ENCODE assay signal across 8 cellular contexts in genomic region chrX:7110821-7111276, GRCh38. TPM values are rescaled to one million over a fixed set of nuclear protein-coding genes. Genes with fewer than 3 reads are reported as not detected.
DNase-seq lines count a peak whose midpoint lies in the region; ATAC-seq, FAIRE-seq and TF ChIP-seq lines count a peak whose summit lies in the region.

No MANE protein-coding gene starts in this region.

- H3K36me3 Mint-ChIP-seq in activated CD8-positive, alpha-beta T cell treated with anti-CD3 and anti-CD28 coated beads, Interleukin-2, amount 10 ng/mL, durations not matched to agents 7 days and 5 days (ENCODE audit: low read depth): peaks cover 19% of the 10 kb centered on the region
- peaks cover 3% of the 10 kb centered on the region for H3K36me3 Mint-ChIP-seq in activated T-cell treated with anti-CD3 and anti-CD28 coated beads, Interleukin-2, amount 50 U/mL, for 4 hours (ENCODE audit: insufficient read depth)

- intact Hi-C loops in gastrocnemius medialis (cut with DNase I; ENCODE audit: low total_unique reads): no loop called here
- intact Hi-C loops in kidney (cut with DNase I): no loop called here

- TF ChIP-seq POLR2A in gastrocnemius medialis (IDR thresholded peaks at IDR 0.05): no peak

- H3K27me3 ChIP-seq in DOHH2 (ENCODE audit: control insufficient read depth, low read length): no peaks in the 10 kb centered on the region
- H3K27me3 ChIP-seq in gastrocnemius medialis: no peaks in the 10 kb centered on the region

- no peak for DNase-seq in activated CD8-positive, alpha-beta T cell treated with anti-CD3 and anti-CD28 coated beads, Interleukin-2, amount 10 ng/mL, durations not matched to agents 7 days and 5 days
- DNase-seq in gastrocnemius medialis: no peak
- DNase-seq in COLO668 (lab: John Stamatoyannopoulos, UW; ENCODE audit: unreplicated experiment): no peak
- no peak for DNase-seq in activated T-cell treated with anti-CD3 and anti-CD28 coated beads, Interleukin-2, amount 50 U/mL, for 4 hours
- DNase-seq in kidney: no peak

- H3K36me3 ChIP-seq in DOHH2 (ENCODE audit: control insufficient read depth, low read length) (peaks cover 52% of the 10 kb centered on the region), gastrocnemius medialis (no peaks in the 10 kb centered on the region), kidney (ENCODE audit: control insufficient read depth in 1 of 2, insufficient read depth in 2 of 2, low read length in 2 of 2) (no peaks in the 10 kb centered on the region)

- TF ChIP-seq CTCF in DOHH2 (IDR thresholded peaks at IDR 0.05; ENCODE audit: low read depth, low read length, poor library complexity, severe bottlenecking) (no peak), gastrocnemius medialis (IDR thresholded peaks at IDR 0.05 in 4 of 5, conservative IDR thresholded peaks at IDR 0.05 in 1 of 5) (no peak), kidney (IDR thresholded peaks at IDR 0.05; ENCODE audit: borderline replicate concordance, extremely low read depth, insufficient read depth) (no peak)

- no peaks in the 10 kb centered on the region for H4K20me1 ChIP-seq in DOHH2 (ENCODE audit: control insufficient read depth, insufficient read depth, low read depth, low read length)

- ATAC-seq in GM19463 (IDR thresholded peaks at IDR 0.05; ENCODE audit: unreplicated experiment) (peak; percentile 42), HG03432 (IDR thresholded peaks at IDR 0.05; ENCODE audit: unreplicated experiment) (peak; percentile 55), gastrocnemius medialis (no peak)
- no peak for ATAC-seq in activated CD8-positive, alpha-beta T cell treated with anti-CD3 and anti-CD28 coated beads, Interleukin-2, amount 10 ng/mL, durations not matched to agents 7 days and 5 days
- ATAC-seq in activated T-cell treated with anti-CD3 and anti-CD28 coated beads, Interleukin-2, amount 50 U/mL, for 4 hours: no peak

- H3K9me3 ChIP-seq in DOHH2 (ENCODE audit: control insufficient read depth, insufficient read depth, low read length) (no peaks in the 10 kb centered on the region), gastrocnemius medialis (no peaks in the 10 kb centered on the region), kidney (ENCODE audit: control insufficient read depth in 1 of 2, low read length in 2 of 2) (no peaks in the 10 kb centered on the region)

- peaks cover 22% of the 10 kb centered on the region for H3K4me1 Mint-ChIP-seq in activated CD8-positive, alpha-beta T cell treated with anti-CD3 and anti-CD28 coated beads, Interleukin-2, amount 10 ng/mL, durations not matched to agents 7 days and 5 days (ENCODE audit: low read depth)
- H3K4me1 Mint-ChIP-seq in activated T-cell treated with anti-CD3 and anti-CD28 coated beads, Interleukin-2, amount 50 U/mL, for 4 hours (ENCODE audit: low read depth): peaks cover 14% of the 10 kb centered on the region

- H3K4me1 ChIP-seq in DOHH2 (ENCODE audit: control insufficient read depth, low read length) (peaks cover 79% of the 10 kb centered on the region), gastrocnemius medialis (peaks cover 0 to 11% of the 10 kb centered on the region in 2 donors), kidney (ENCODE audit: control insufficient read depth in 1 of 2, insufficient read depth in 1 of 2, low read depth in 1 of 2, low read length in 2 of 2) (peaks cover 0 to 20% of the 10 kb centered on the region in 2 donors)

- peaks cover 13% of the 10 kb centered on the region; the same call in 1 of the 2 replicates for H3F3A ChIP-seq in DOHH2 (ENCODE audit: control insufficient read depth, insufficient read depth)

- CTCF ChIA-PET in activated CD8-positive, alpha-beta T cell treated with anti-CD3 and anti-CD28 coated beads, Interleukin-2, amount 10 ng/mL, durations not matched to agents 7 days and 5 days (lab: Charles Lee): interaction anchor here (0.9 kb wide), 1 partner anchor 48 kb away, joined by 3 read pairs; no protein-coding TSS in a partner anchor

- no peaks in the 10 kb centered on the region for H3K9me3 Mint-ChIP-seq in activated CD8-positive, alpha-beta T cell treated with anti-CD3 and anti-CD28 coated beads, Interleukin-2, amount 10 ng/mL, durations not matched to agents 7 days and 5 days (ENCODE audit: insufficient read depth)
- H3K9me3 Mint-ChIP-seq in activated T-cell treated with anti-CD3 and anti-CD28 coated beads, Interleukin-2, amount 50 U/mL, for 4 hours: no peaks in the 10 kb centered on the region

- in situ Hi-C loops in gastrocnemius medialis (cut with MboI; ENCODE audit: low sequenced_read_pairs in 4 of 4): no loop called here

- peak overlapping the region; percentile 85 for H3K4me2 ChIP-seq in DOHH2 (ENCODE audit: low read length)

- H3K27ac ChIP-seq in DOHH2 (ENCODE audit: low read depth, low read length) (peak overlapping the region; percentile 98), gastrocnemius medialis (no peak overlapping the region), kidney (ENCODE audit: low read depth in 2 of 2, low read length in 2 of 2) (no peak overlapping the region)

- H3K9ac ChIP-seq in kidney (ENCODE audit: low read length in 2 of 2): no peak overlapping the region

- no peaks in the 10 kb centered on the region for H3K9me2 ChIP-seq in DOHH2 (replicated peaks; ENCODE audit: control insufficient read depth, low read length)

- POLR2A ChIA-PET in activated CD8-positive, alpha-beta T cell treated with anti-CD3 and anti-CD28 coated beads, Interleukin-2, amount 10 ng/mL, durations not matched to agents 7 days and 5 days (lab: Charles Lee): interaction anchor here (0.7 kb wide), 1 partner anchor 307 kb away, joined by 3 read pairs; no protein-coding TSS in a partner anchor

- H3K27ac Mint-ChIP-seq in activated CD8-positive, alpha-beta T cell treated with anti-CD3 and anti-CD28 coated beads, Interleukin-2, amount 10 ng/mL, durations not matched to agents 7 days and 5 days: peak overlapping the region; percentile 74

- FAIRE-seq in kidney (lab: Jason Lieb, UNC): no peak

- peaks cover 76% of the 10 kb centered on the region for H3K79me2 ChIP-seq in DOHH2 (ENCODE audit: control insufficient read depth, low read length)

- H3K27me3 Mint-ChIP-seq in activated CD8-positive, alpha-beta T cell treated with anti-CD3 and anti-CD28 coated beads, Interleukin-2, amount 10 ng/mL, durations not matched to agents 7 days and 5 days (ENCODE audit: low read depth): no peaks in the 10 kb centered on the region
- H3K27me3 Mint-ChIP-seq in activated T-cell treated with anti-CD3 and anti-CD28 coated beads, Interleukin-2, amount 50 U/mL, for 4 hours (ENCODE audit: low read depth): no peaks in the 10 kb centered on the region

- H3K4me3 ChIP-seq in DOHH2 (ENCODE audit: low read length): peak overlapping the region; percentile 66
- no peak overlapping the region for H3K4me3 ChIP-seq in gastrocnemius medialis
- no peak overlapping the region for H3K4me3 ChIP-seq in kidney (ENCODE audit: low read length in 2 of 2)

- no peak overlapping the region for H3K4me3 Mint-ChIP-seq in activated CD8-positive, alpha-beta T cell treated with anti-CD3 and anti-CD28 coated beads, Interleukin-2, amount 10 ng/mL, durations not matched to agents 7 days and 5 days
- H3K4me3 Mint-ChIP-seq in activated T-cell treated with anti-CD3 and anti-CD28 coated beads, Interleukin-2, amount 50 U/mL, for 4 hours: no peak overlapping the region

RNA-seq across cellular contexts. Expression of gene STS, which starts 36.7 kb away (rescaled TPM):
- total RNA-seq in activated CD8-positive, alpha-beta T cell treated with anti-CD3 and anti-CD28 coated beads, Interleukin-2, amount 10 ng/mL, durations not matched to agents 7 days and 5 days: 1 to 10 TPM; 2.1 to 2.3 TPM
- total RNA-seq in gastrocnemius medialis (1 to 10 TPM; 1.7 to 6.7 (median 4.4) TPM), kidney (13.4 TPM)
- total RNA-seq in activated T-cell treated with anti-CD3 and anti-CD28 coated beads, Interleukin-2, amount 50 U/mL, for 4 hours: 1 to 10 TPM; 1.6 to 2.4 (median 1.6) TPM
- 2.7 TPM for polyA plus RNA-seq in kidney (ENCODE audit: insufficient read depth, low read depth, low replicate concordance)

RNA-seq across cellular contexts. Expression of gene PUDP, which starts 37.1 kb away (rescaled TPM):
- 10 to 100 TPM; 16.1 to 16.6 TPM for total RNA-seq in activated CD8-positive, alpha-beta T cell treated with anti-CD3 and anti-CD28 coated beads, Interleukin-2, amount 10 ng/mL, durations not matched to agents 7 days and 5 days
- total RNA-seq in gastrocnemius medialis (10 to 100 TPM in 3 of 4 donors, 1 to 10 TPM in 1; 7.2 to 31.2 (median 22.8) TPM), kidney (31.0 TPM)
- 10 to 100 TPM; 27.1 to 36.6 (median 28.1) TPM for total RNA-seq in activated T-cell treated with anti-CD3 and anti-CD28 coated beads, Interleukin-2, amount 50 U/mL, for 4 hours
- polyA plus RNA-seq in kidney (ENCODE audit: insufficient read depth, low read depth, low replicate concordance): 17.4 TPM

Comparison
In these comparisons a context has a peak if more than half of its experiments do, and no peak if none do; other contexts are left out.
1. ATAC-seq: peak in GM19463 (single experiment) and HG03432 (single experiment); none in activated CD8-positive, alpha-beta T cell treated with anti-CD3 and anti-CD28 coated beads, Interleukin-2, amount 10 ng/mL, durations not matched to agents 7 days and 5 days (single experiment), gastrocnemius medialis (0 of 2) and activated T-cell treated with anti-CD3 and anti-CD28 coated beads, Interleukin-2, amount 50 U/mL, for 4 hours (0 of 2).